ENCODE assay signal across 8 cellular contexts in the genomic region with DNA sequence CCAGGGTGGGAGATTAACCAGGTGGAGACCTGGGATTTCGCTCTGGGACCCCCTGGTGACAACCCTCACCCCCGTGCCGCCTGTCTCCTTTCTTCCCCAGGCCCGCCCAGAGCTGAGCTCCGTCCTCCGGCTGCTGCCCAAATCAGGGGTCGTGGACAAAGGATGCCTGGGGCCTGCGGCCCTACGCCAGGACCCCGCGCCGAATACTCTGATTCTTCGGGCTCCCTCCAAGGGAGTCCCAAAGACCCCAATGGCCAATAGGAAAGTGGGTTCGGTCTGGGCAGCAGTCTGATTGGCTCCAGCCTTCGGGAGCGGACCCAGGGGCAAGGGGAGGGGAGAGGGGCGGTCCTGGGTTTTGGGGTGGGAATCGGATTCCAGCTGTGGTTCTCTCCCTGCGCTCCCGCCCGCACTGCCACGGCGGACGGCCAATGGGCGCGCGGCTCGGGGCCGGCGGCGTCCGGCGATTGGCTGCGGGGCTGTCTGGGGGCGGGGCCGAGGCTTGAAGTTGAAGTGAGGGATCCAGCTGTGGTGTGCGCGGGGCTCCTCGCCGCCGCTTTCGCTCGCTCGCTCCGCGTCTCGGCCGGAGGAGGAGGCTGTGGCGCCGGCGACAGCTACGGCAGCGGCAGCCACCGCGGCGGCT. TPM values are rescaled to one million over a fixed set of nuclear protein-coding genes. Genes with fewer than 3 reads are reported as not detected.
A peak's percentile ranks its signal among the peaks of the same experiment; 100 is the strongest.
DNase-seq lines count a peak whose midpoint lies in the region; ATAC-seq and TF ChIP-seq lines count a peak whose summit lies in the region.

Gene CACNA1G, plus strand, starts transcription at position 531 of the 640 bp plus-strand sequence. CDS start 745 bp downstream, outside the sequence.

- peak within 1 kb of the TSS; percentile 79 to 93 (median 88) for H3K4me3 Mint-ChIP-seq in IgD-negative memory B cell
- H3K4me3 Mint-ChIP-seq in stimulated activated naive CD8-positive, alpha-beta T cell treated with anti-CD3 and anti-CD28 coated beads, Interleukin-15, amount 100 ng/mL, for 72 hours, result peak within 1 kb of the TSS; percentile 83 to 94

- H3K36me3 Mint-ChIP-seq in IgD-negative memory B cell, result peaks cover 3% of the 10 kb centered on the region

- TF ChIP-seq CTCF in foreskin keratinocyte (conservative IDR thresholded peaks at IDR 0.05), result peak; percentile 17

- no peaks in the 10 kb centered on the region for H3K9me3 Mint-ChIP-seq in IgD-negative memory B cell
- H3K9me3 Mint-ChIP-seq in stimulated activated naive CD8-positive, alpha-beta T cell treated with anti-CD3 and anti-CD28 coated beads, Interleukin-15, amount 100 ng/mL, for 72 hours, result no peaks in the 10 kb centered on the region

- H3K27me3 ChIP-seq in foreskin keratinocyte (peaks cover 70% of the 10 kb centered on the region), neuron (ENCODE audit: insufficient read depth, low read length) (peaks cover 44% of the 10 kb centered on the region)

- peaks cover 4 to 9% (median 5%) of the 10 kb centered on the region in 3 donors for H3K4me1 Mint-ChIP-seq in IgD-negative memory B cell
- H3K4me1 Mint-ChIP-seq in stimulated activated naive CD8-positive, alpha-beta T cell treated with anti-CD3 and anti-CD28 coated beads, Interleukin-15, amount 100 ng/mL, for 72 hours, result peaks cover 40% of the 10 kb centered on the region

- ATAC-seq in GM21723 (IDR thresholded peaks at IDR 0.05; ENCODE audit: unreplicated experiment), result peak; percentile 93
- ATAC-seq in foreskin keratinocyte, result peak; percentile 86
- peak; percentile 88 for ATAC-seq in stimulated activated naive CD8-positive, alpha-beta T cell treated with anti-CD3 and anti-CD28 coated beads, Interleukin-15, amount 100 ng/mL, for 72 hours

- H3K27ac Mint-ChIP-seq in IgD-negative memory B cell, result peak within 1 kb of the TSS in 1 of 3 donors; percentile 32
- peak within 1 kb of the TSS; percentile 7 to 71 for H3K27ac Mint-ChIP-seq in stimulated activated naive CD8-positive, alpha-beta T cell treated with anti-CD3 and anti-CD28 coated beads, Interleukin-15, amount 100 ng/mL, for 72 hours

- peak within 1 kb of the TSS; percentile 36 for H3K4me3 ChIP-seq in neuron (ENCODE audit: low read length)

- DNase-seq in DMS79 (lab: John Stamatoyannopoulos, UW), result peak; percentile 51
- peak; percentile 92 for DNase-seq in RPMI8226
- DNase-seq in activated T-helper 9 cell treated with anti-CD3 and anti-CD28 coated beads, Interleukin-2, amount 50 U/mL, for 16 hours (ENCODE audit: low read depth), result peak; percentile 79
- DNase-seq in foreskin keratinocyte, result peak; percentile 63 to 72
- peak; percentile 83 for DNase-seq in stimulated activated naive CD8-positive, alpha-beta T cell treated with anti-CD3 and anti-CD28 coated beads, Interleukin-15, amount 100 ng/mL, for 72 hours

- H3K4me1 ChIP-seq in foreskin keratinocyte (no peaks in the 10 kb centered on the region), neuron (ENCODE audit: insufficient read depth, low read length) (peaks cover 65% of the 10 kb centered on the region)

- peak within 1 kb of the TSS; percentile 37 for H2AFZ ChIP-seq in neuron (ENCODE audit: low read depth, low read length)

- H3K27ac ChIP-seq in foreskin keratinocyte, result no peak within 1 kb of the TSS

- H3K27me3 Mint-ChIP-seq in IgD-negative memory B cell, result peaks cover 47% of the 10 kb centered on the region
- peaks cover 76% of the 10 kb centered on the region for H3K27me3 Mint-ChIP-seq in stimulated activated naive CD8-positive, alpha-beta T cell treated with anti-CD3 and anti-CD28 coated beads, Interleukin-15, amount 100 ng/mL, for 72 hours

- H3K36me3 ChIP-seq in neuron (ENCODE audit: insufficient read depth, low read length), result no peaks in the 10 kb centered on the region

- no peaks in the 10 kb centered on the region for H3K9me3 ChIP-seq in neuron (ENCODE audit: low read length)

RNA-seq across cellular contexts. Expression of gene CACNA1G, which starts in this region (rescaled TPM):
- not detected for polyA plus RNA-seq in IgD-negative memory B cell
- 0.20 and 0.28 TPM in 2 replicates for total RNA-seq in foreskin keratinocyte
- 0.07 and 0.18 TPM in 2 replicates for polyA plus RNA-seq in foreskin keratinocyte

Comparison
In these comparisons a context has a peak if more than half of its experiments do, and no peak if none do; other contexts are left out.
1. Peak in DNase-seq and ATAC-seq in foreskin keratinocyte; RNA of the gene not detected or under 1 TPM.